ENCODE assay signal across 1 cellular context in the genomic region with DNA sequence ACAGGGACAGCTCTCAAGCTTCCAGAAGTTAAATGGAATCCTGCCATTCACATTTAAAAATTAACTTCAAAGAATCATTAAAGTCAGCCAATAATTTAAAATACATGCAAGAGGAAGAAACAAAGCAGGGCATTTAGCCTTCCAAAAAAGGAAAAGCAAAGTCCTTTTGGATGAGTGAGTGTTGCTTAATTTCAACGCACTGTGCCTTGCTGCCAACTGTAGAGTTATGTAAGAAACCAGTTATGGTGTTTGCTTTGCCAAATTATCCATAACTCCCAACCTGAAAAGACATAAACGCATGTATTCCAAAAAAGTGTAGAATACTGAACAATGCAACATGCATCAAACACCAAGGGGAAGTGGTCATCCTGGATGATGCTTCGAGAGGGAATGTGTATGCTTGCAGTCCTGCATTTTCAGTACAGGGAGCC.
A peak's percentile ranks its signal among the peaks of the same experiment; 100 is the strongest.
TF ChIP-seq lines count a peak whose summit lies in the region.

No MANE protein-coding gene starts in this region.

TF ChIP-seq in HepG2, 621 proteins besides CTCF, POLR2A, EP300 and RAD21 (continued from another document):
- TF ChIP-seq, protein P1, sequence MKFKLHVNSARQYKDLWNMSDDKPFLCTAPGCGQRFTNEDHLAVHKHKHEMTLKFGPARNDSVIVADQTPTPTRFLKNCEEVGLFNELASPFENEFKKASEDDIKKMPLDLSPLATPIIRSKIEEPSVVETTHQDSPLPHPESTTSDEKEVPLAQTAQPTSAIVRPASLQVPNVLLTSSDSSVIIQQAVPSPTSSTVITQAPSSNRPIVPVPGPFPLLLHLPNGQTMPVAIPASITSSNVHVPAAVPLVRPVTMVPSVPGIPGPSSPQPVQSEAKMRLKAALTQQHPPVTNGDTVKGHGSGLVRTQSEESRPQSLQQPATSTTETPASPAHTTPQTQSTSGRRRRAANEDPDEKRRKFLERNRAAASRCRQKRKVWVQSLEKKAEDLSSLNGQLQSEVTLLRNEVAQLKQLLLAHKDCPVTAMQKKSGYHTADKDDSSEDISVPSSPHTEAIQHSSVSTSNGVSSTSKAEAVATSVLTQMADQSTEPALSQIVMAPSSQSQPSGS (CRISPR knock-in tag; IDR thresholded peaks at IDR 0.05) = 0 out of 2 replicates have a peak, but pooled peaks have one; percentile 22
- TF ChIP-seq SAP130 (CRISPR knock-in tag; IDR thresholded peaks at IDR 0.05; ENCODE audit: low read depth) = peak; percentile 22; the same call in 1 of the 2 replicates
- peak; percentile 82 for TF ChIP-seq CEBPG (CRISPR knock-in tag; IDR thresholded peaks at IDR 0.05)
- TF ChIP-seq CEBPB (IDR thresholded peaks at IDR 0.05; ENCODE audit: borderline replicate concordance, low read depth, low read length) = peak; percentile 63; the same call in 1 of the 2 replicates
- no peak for TF ChIP-seq KLF12 (CRISPR knock-in tag; IDR thresholded peaks at IDR 0.05; ENCODE audit: borderline replicate concordance)
- no peak for TF ChIP-seq MAFF (IDR thresholded peaks at IDR 0.05; ENCODE audit: low read depth, low read length)
- TF ChIP-seq, protein P2, sequence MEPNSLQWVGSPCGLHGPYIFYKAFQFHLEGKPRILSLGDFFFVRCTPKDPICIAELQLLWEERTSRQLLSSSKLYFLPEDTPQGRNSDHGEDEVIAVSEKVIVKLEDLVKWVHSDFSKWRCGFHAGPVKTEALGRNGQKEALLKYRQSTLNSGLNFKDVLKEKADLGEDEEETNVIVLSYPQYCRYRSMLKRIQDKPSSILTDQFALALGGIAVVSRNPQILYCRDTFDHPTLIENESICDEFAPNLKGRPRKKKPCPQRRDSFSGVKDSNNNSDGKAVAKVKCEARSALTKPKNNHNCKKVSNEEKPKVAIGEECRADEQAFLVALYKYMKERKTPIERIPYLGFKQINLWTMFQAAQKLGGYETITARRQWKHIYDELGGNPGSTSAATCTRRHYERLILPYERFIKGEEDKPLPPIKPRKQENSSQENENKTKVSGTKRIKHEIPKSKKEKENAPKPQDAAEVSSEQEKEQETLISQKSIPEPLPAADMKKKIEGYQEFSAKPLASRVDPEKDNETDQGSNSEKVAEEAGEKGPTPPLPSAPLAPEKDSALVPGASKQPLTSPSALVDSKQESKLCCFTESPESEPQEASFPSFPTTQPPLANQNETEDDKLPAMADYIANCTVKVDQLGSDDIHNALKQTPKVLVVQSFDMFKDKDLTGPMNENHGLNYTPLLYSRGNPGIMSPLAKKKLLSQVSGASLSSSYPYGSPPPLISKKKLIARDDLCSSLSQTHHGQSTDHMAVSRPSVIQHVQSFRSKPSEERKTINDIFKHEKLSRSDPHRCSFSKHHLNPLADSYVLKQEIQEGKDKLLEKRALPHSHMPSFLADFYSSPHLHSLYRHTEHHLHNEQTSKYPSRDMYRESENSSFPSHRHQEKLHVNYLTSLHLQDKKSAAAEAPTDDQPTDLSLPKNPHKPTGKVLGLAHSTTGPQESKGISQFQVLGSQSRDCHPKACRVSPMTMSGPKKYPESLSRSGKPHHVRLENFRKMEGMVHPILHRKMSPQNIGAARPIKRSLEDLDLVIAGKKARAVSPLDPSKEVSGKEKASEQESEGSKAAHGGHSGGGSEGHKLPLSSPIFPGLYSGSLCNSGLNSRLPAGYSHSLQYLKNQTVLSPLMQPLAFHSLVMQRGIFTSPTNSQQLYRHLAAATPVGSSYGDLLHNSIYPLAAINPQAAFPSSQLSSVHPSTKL (CRISPR knock-in tag; IDR thresholded peaks at IDR 0.05) = peak; percentile 42; the same call in 1 of the 2 replicates
- no peak for TF ChIP-seq SOX13 (IDR thresholded peaks at IDR 0.05)
- TF ChIP-seq SOX13 (CRISPR knock-in tag; conservative IDR thresholded peaks at IDR 0.05 in 1 of 2, IDR thresholded peaks at IDR 0.05 in 1 of 2) = peak in 1 of 2 experiments; percentile 15; a peak in 1 of 4 replicates
- TF ChIP-seq TEAD3 (CRISPR knock-in tag; optimal IDR thresholded peaks at IDR 0.05; ENCODE audit: borderline replicate concordance) = peak; percentile 41
- no peak for TF ChIP-seq MAFG (CRISPR knock-in tag; IDR thresholded peaks at IDR 0.05)
- TF ChIP-seq, protein P3, sequence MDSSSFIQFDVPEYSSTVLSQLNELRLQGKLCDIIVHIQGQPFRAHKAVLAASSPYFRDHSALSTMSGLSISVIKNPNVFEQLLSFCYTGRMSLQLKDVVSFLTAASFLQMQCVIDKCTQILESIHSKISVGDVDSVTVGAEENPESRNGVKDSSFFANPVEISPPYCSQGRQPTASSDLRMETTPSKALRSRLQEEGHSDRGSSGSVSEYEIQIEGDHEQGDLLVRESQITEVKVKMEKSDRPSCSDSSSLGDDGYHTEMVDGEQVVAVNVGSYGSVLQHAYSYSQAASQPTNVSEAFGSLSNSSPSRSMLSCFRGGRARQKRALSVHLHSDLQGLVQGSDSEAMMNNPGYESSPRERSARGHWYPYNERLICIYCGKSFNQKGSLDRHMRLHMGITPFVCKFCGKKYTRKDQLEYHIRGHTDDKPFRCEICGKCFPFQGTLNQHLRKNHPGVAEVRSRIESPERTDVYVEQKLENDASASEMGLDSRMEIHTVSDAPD (CRISPR knock-in tag; IDR thresholded peaks at IDR 0.05) = peak; percentile 88
- TF ChIP-seq ZSCAN9 (CRISPR knock-in tag; IDR thresholded peaks at IDR 0.05; ENCODE audit: borderline replicate concordance) = 0 out of 2 replicates have a peak, but pooled peaks have one; percentile 25
- TF ChIP-seq ZNF644 (CRISPR knock-in tag; IDR thresholded peaks at IDR 0.05; ENCODE audit: low read depth) = 0 out of 2 replicates have a peak, but pooled peaks have one; percentile 14
- TF ChIP-seq SOX6 (IDR thresholded peaks at IDR 0.05) = no peak
- peak; percentile 21; the same call in 1 of the 2 replicates for TF ChIP-seq SOX6 (CRISPR knock-in tag; IDR thresholded peaks at IDR 0.05)
- peak; percentile 37; the same call in 1 of the 2 replicates for TF ChIP-seq SALL1 (CRISPR knock-in tag; IDR thresholded peaks at IDR 0.05)
- TF ChIP-seq ZNF790 (CRISPR knock-in tag; IDR thresholded peaks at IDR 0.05; ENCODE audit: borderline replicate concordance) = no peak
